In genomic region chr19:12838182-12838890, GRCh38 we compare ENCODE assay signal across 8 cellular contexts. TPM values are rescaled to one million over a fixed set of nuclear protein-coding genes. Genes with fewer than 3 reads are reported as not detected.
A peak's percentile ranks its signal among the peaks of the same experiment; 100 is the strongest.
DNase-seq lines count a peak whose midpoint lies in the region; ATAC-seq and TF ChIP-seq lines count a peak whose summit lies in the region.

Gene MAST1, plus strand, starts transcription at chr19:12838515. Its CDS starts 58 bp downstream, at chr19:12838573.

- no peaks in the 10 kb centered on the region for H3K36me3 Mint-ChIP-seq in activated CD8-positive, alpha-beta T cell treated with anti-CD3 and anti-CD28 coated beads, Interleukin-2, amount 10 ng/mL, durations not matched to agents 7 days and 5 days (ENCODE audit: low read depth)
- H3K36me3 Mint-ChIP-seq in nephron progenitor cell (ENCODE audit: low read depth), result no peaks in the 10 kb centered on the region

- H3K4me1 Mint-ChIP-seq in activated CD8-positive, alpha-beta T cell treated with anti-CD3 and anti-CD28 coated beads, Interleukin-2, amount 10 ng/mL, durations not matched to agents 7 days and 5 days (ENCODE audit: low read depth), result peaks cover 27% of the 10 kb centered on the region
- peaks cover 51% of the 10 kb centered on the region for H3K4me1 Mint-ChIP-seq in nephron progenitor cell

- POLR2A ChIA-PET in activated CD8-positive, alpha-beta T cell treated with anti-CD3 and anti-CD28 coated beads, Interleukin-2, amount 10 ng/mL, durations not matched to agents 7 days and 5 days (lab: Charles Lee), result interaction anchor here (1.4 kb wide), 1 partner anchor 32 kb away, joined by 3 read pairs; the partner anchor contains the start of gene RNASEH2A

- peak; percentile 35 for DNase-seq in activated gamma-delta T cell (lab: John Stamatoyannopoulos, UW)
- no peak for DNase-seq in activated gamma-delta T cell treated with Interleukin-2 at 50 U/mL for 16 hours
- DNase-seq in NCI-H2196 treated with DMSO at 0.1 percent for 48 hours (lab: John Stamatoyannopoulos, UW; ENCODE audit: unreplicated experiment), result peak; percentile 57
- DNase-seq in activated CD8-positive, alpha-beta T cell treated with anti-CD3 and anti-CD28 coated beads, Interleukin-2, amount 10 ng/mL, durations not matched to agents 7 days and 5 days, result peak; percentile 64
- DNase-seq in epithelial cell of proximal tubule (ENCODE audit: low read depth), result no peak
- peak; percentile 81 for DNase-seq in nephron progenitor cell
- DNase-seq in KG1 (lab: John Stamatoyannopoulos, UW), result no peak

- peaks cover 74% of the 10 kb centered on the region for H3K27me3 Mint-ChIP-seq in activated CD8-positive, alpha-beta T cell treated with anti-CD3 and anti-CD28 coated beads, Interleukin-2, amount 10 ng/mL, durations not matched to agents 7 days and 5 days (ENCODE audit: low read depth)
- peaks cover 67% of the 10 kb centered on the region for H3K27me3 Mint-ChIP-seq in nephron progenitor cell (ENCODE audit: low read depth, poor library complexity)

- H3K4me3 Mint-ChIP-seq in activated CD8-positive, alpha-beta T cell treated with anti-CD3 and anti-CD28 coated beads, Interleukin-2, amount 10 ng/mL, durations not matched to agents 7 days and 5 days, result peak within 1 kb of the TSS; percentile 26
- H3K4me3 Mint-ChIP-seq in nephron progenitor cell, result peak within 1 kb of the TSS; percentile 87

- CTCF ChIA-PET in activated CD8-positive, alpha-beta T cell treated with anti-CD3 and anti-CD28 coated beads, Interleukin-2, amount 10 ng/mL, durations not matched to agents 7 days and 5 days (lab: Charles Lee), result interaction anchor here (0.9 kb wide), 1 partner anchor 32 kb away, joined by 3 read pairs; no protein-coding TSS in a partner anchor

- H3K9me3 Mint-ChIP-seq in activated CD8-positive, alpha-beta T cell treated with anti-CD3 and anti-CD28 coated beads, Interleukin-2, amount 10 ng/mL, durations not matched to agents 7 days and 5 days (ENCODE audit: insufficient read depth), result no peaks in the 10 kb centered on the region
- H3K9me3 Mint-ChIP-seq in nephron progenitor cell, result no peaks in the 10 kb centered on the region

- H3K4me3 ChIP-seq in epithelial cell of proximal tubule (ENCODE audit: low read depth, low read length), result peak within 1 kb of the TSS; percentile 46

- no peak within 1 kb of the TSS for H3K27ac Mint-ChIP-seq in activated CD8-positive, alpha-beta T cell treated with anti-CD3 and anti-CD28 coated beads, Interleukin-2, amount 10 ng/mL, durations not matched to agents 7 days and 5 days
- no peak within 1 kb of the TSS for H3K27ac Mint-ChIP-seq in nephron progenitor cell

- no peak for TF ChIP-seq CTCF in epithelial cell of proximal tubule (conservative IDR thresholded peaks at IDR 0.05; ENCODE audit: low read depth, low read length)
- TF ChIP-seq CTCF in nephron progenitor cell (IDR thresholded peaks at IDR 0.05), result peak; percentile 33

- ATAC-seq in activated CD8-positive, alpha-beta T cell treated with anti-CD3 and anti-CD28 coated beads, Interleukin-2, amount 10 ng/mL, durations not matched to agents 7 days and 5 days, result peak; percentile 65
- no peak for ATAC-seq in GM19328 (IDR thresholded peaks at IDR 0.05; ENCODE audit: unreplicated experiment)

RNA-seq across cellular contexts. Expression of gene MAST1, which starts in this region (rescaled TPM):
- 1 to 10 TPM in 1 of 2 experiments, under 1 TPM in 1; 0.89 to 1.3 TPM for total RNA-seq in activated CD8-positive, alpha-beta T cell treated with anti-CD3 and anti-CD28 coated beads, Interleukin-2, amount 10 ng/mL, durations not matched to agents 7 days and 5 days
- 0.22 and 1.5 TPM in 2 replicates for total RNA-seq in epithelial cell of proximal tubule

Comparison
In these comparisons a context has a peak if more than half of its experiments do, and no peak if none do; other contexts are left out.
1. DNase-seq: peak in activated gamma-delta T cell (single experiment), NCI-H2196 treated with DMSO at 0.1 percent for 48 hours (single experiment), activated CD8-positive, alpha-beta T cell treated with anti-CD3 and anti-CD28 coated beads, Interleukin-2, amount 10 ng/mL, durations not matched to agents 7 days and 5 days (single experiment) and nephron progenitor cell (single experiment); none in activated gamma-delta T cell treated with Interleukin-2 at 50 U/mL for 16 hours (single experiment), epithelial cell of proximal tubule (single experiment) and KG1 (single experiment).